In genomic region chr7:108454674-108455523, GRCh38 we compare ENCODE assay signal across 1 cellular context.
TF ChIP-seq lines count a peak whose summit lies in the region.

No MANE protein-coding gene starts in this region.

TF ChIP-seq in HEK293, 187 proteins besides CTCF, POLR2A, EP300 and RAD21 (continued from another document and continues in another):
- no peak for TF ChIP-seq ZSCAN4 (tag by site-specific recombination; IDR thresholded peaks at IDR 0.05)
- no peak for TF ChIP-seq ZNF148 (tag by site-specific recombination; IDR thresholded peaks at IDR 0.05; ENCODE audit: borderline replicate concordance)
- no peak for TF ChIP-seq ZNF585B (tag by site-specific recombination; IDR thresholded peaks at IDR 0.05)
- TF ChIP-seq ZBTB6 (tag by site-specific recombination; IDR thresholded peaks at IDR 0.05) = peak; percentile 92
- TF ChIP-seq ZSCAN30 (tag by site-specific recombination; IDR thresholded peaks at IDR 0.05) = peak; percentile 95
- TF ChIP-seq ZBTB48 (tag by site-specific recombination; IDR thresholded peaks at IDR 0.05) = peak; percentile 86
- no peak for TF ChIP-seq ZNF335 (tag by site-specific recombination; conservative IDR thresholded peaks at IDR 0.05)
- TF ChIP-seq ZNF514 (tag by site-specific recombination; IDR thresholded peaks at IDR 0.05) = no peak
- no peak for TF ChIP-seq OSR2 (tag by site-specific recombination; IDR thresholded peaks at IDR 0.05)
- peak; percentile 68; the same call in 1 of the 2 replicates for TF ChIP-seq ZNF449 (tag by site-specific recombination; IDR thresholded peaks at IDR 0.05)
- no peak for TF ChIP-seq ZNF155 (tag by site-specific recombination; IDR thresholded peaks at IDR 0.05)
- no peak for TF ChIP-seq ZNF677 (tag by site-specific recombination; IDR thresholded peaks at IDR 0.05)
- TF ChIP-seq GLI4 (tag by site-specific recombination; IDR thresholded peaks at IDR 0.05) = no peak
- TF ChIP-seq ZNF394 (tag by site-specific recombination; IDR thresholded peaks at IDR 0.05; ENCODE audit: borderline replicate concordance) = peak; percentile 97
- TF ChIP-seq ZNF366 (tag by site-specific recombination; conservative IDR thresholded peaks at IDR 0.05) = no peak; the same call in 1 of the 2 replicates
- TF ChIP-seq EGR2 (tag by site-specific recombination; IDR thresholded peaks at IDR 0.05; ENCODE audit: low read depth) = peak; percentile 57
- no peak for TF ChIP-seq ZNF138 (tag by site-specific recombination; IDR thresholded peaks at IDR 0.05; ENCODE audit: borderline replicate concordance)
- TF ChIP-seq KLF17 (tag by site-specific recombination; IDR thresholded peaks at IDR 0.05) = peak; percentile 30; the same call in 1 of the 2 replicates
- TF ChIP-seq PRDM1 (tag by site-specific recombination; IDR thresholded peaks at IDR 0.05) = no peak
- no peak for TF ChIP-seq ZNF112 (tag by site-specific recombination; IDR thresholded peaks at IDR 0.05)
- no peak for TF ChIP-seq ZNF26 (tag by site-specific recombination; IDR thresholded peaks at IDR 0.05)
- TF ChIP-seq ZBTB8A (tag by site-specific recombination; IDR thresholded peaks at IDR 0.05) = peak; percentile 80
- TF ChIP-seq ZNF488 (tag by site-specific recombination; IDR thresholded peaks at IDR 0.05) = no peak
- no peak for TF ChIP-seq ZNF175 (tag by site-specific recombination; IDR thresholded peaks at IDR 0.05)
- TF ChIP-seq KLF10 (tag by site-specific recombination; IDR thresholded peaks at IDR 0.05) = peak; percentile 15; the same call in 1 of the 2 replicates
- TF ChIP-seq ZNF664 (tag by site-specific recombination; IDR thresholded peaks at IDR 0.05) = no peak
- no peak for TF ChIP-seq BCL6B (tag by site-specific recombination; IDR thresholded peaks at IDR 0.05)
- TF ChIP-seq SP2 (tag by site-specific recombination; IDR thresholded peaks at IDR 0.05) = peak; percentile 58
- TF ChIP-seq ZNF37A (tag by site-specific recombination; IDR thresholded peaks at IDR 0.05) = no peak
- no peak for TF ChIP-seq ZNF518A (tag by site-specific recombination; conservative IDR thresholded peaks at IDR 0.05; ENCODE audit: low read depth)
- TF ChIP-seq YY2 (tag by site-specific recombination; IDR thresholded peaks at IDR 0.05) = no peak
- no peak for TF ChIP-seq ZNF473 (tag by site-specific recombination; IDR thresholded peaks at IDR 0.05)
- TF ChIP-seq ZNF747 (tag by site-specific recombination; IDR thresholded peaks at IDR 0.05) = no peak
- no peak for TF ChIP-seq HOXA7 (CRISPR knock-in tag; IDR thresholded peaks at IDR 0.05; ENCODE audit: borderline replicate concordance)
- TF ChIP-seq ZNF610 (tag by site-specific recombination; IDR thresholded peaks at IDR 0.05; ENCODE audit: borderline replicate concordance) = no peak
- peak; percentile 94 for TF ChIP-seq PRDM10 (tag by site-specific recombination; IDR thresholded peaks at IDR 0.05)
- peak; percentile 79 for TF ChIP-seq ZNF341 (tag by site-specific recombination; IDR thresholded peaks at IDR 0.05; ENCODE audit: low read depth)
- TF ChIP-seq ZNF645 (tag by site-specific recombination; IDR thresholded peaks at IDR 0.05) = no peak
- no peak; the same call in none of the 2 replicates for TF ChIP-seq SP3 (tag by site-specific recombination; IDR thresholded peaks at IDR 0.05)
